In genomic region chr7:66776800-66777468, GRCh38 we compare ENCODE assay signal across 17 cellular contexts.
"Had no signal": no experiment of that assay in that cellular context is flagged by ENCODE, and none has a peak within 500 bp of the region (broad histone marks: within the 10 kb centered on the region; RNA-seq: fewer than 3 reads in every experiment).

No MANE protein-coding gene starts in this region.

- H3K27me3 Mint-ChIP-seq: natural killer cell treated with Interleukin-12 subunit alpha and Interleukin-12 subunit beta and Interleukin-15 and Interleukin-18, amount 100 ng/mL, for 72 hours had no signal

- H3K4me1 ChIP-seq: colonic mucosa, vagina had no signal

- H3K36me3 ChIP-seq: colonic mucosa had no signal

- H3K27ac ChIP-seq: colonic mucosa, neutrophil, thyroid gland, vagina had no signal

- DNase-seq: colonic mucosa; dermis blood vessel endothelial cell; effector memory CD4-positive, alpha-beta T cell; pancreas; retina; stimulated activated CD4-positive, alpha-beta T cell treated with anti-CD3 and anti-CD28 coated beads, Interleukin-2, amount 100 ng/mL, for 24 hours; stimulated activated CD4-positive, alpha-beta T cell treated with anti-CD3 and anti-CD28 coated beads, Interleukin-4, amount 100 ng/mL, for 24 hours; stimulated activated naive CD4-positive, alpha-beta T cell treated with Interleukin-2 at 50 U/mL for 16 hours; stomach; thyroid gland; trophoblast cell had no signal

- H3K27ac Mint-ChIP-seq: natural killer cell treated with Interleukin-12 subunit alpha and Interleukin-12 subunit beta and Interleukin-15 and Interleukin-18, amount 100 ng/mL, for 72 hours; stimulated activated effector memory CD8-positive, alpha-beta T cell treated with anti-CD3 and anti-CD28 coated beads, Interleukin-12 subunit alpha, Interleukin-12 subunit beta, amount 100 ng/mL, for 72 hours had no signal

- H3K27me3 ChIP-seq: colonic mucosa, neutrophil, pancreas, stomach, thyroid gland, vagina had no signal

- H3K9me3 Mint-ChIP-seq: natural killer cell treated with Interleukin-12 subunit alpha and Interleukin-12 subunit beta and Interleukin-15 and Interleukin-18, amount 100 ng/mL, for 72 hours; neural crest cell; stimulated activated effector memory CD8-positive, alpha-beta T cell treated with anti-CD3 and anti-CD28 coated beads, Interleukin-12 subunit alpha, Interleukin-12 subunit beta, amount 100 ng/mL, for 72 hours had no signal

- H3K4me3 Mint-ChIP-seq: natural killer cell treated with Interleukin-12 subunit alpha and Interleukin-12 subunit beta and Interleukin-15 and Interleukin-18, amount 100 ng/mL, for 72 hours; neural crest cell; stimulated activated effector memory CD8-positive, alpha-beta T cell treated with anti-CD3 and anti-CD28 coated beads, Interleukin-12 subunit alpha, Interleukin-12 subunit beta, amount 100 ng/mL, for 72 hours had no signal

- H3K9me3 ChIP-seq: colonic mucosa, neutrophil, pancreas, stomach, thyroid gland, vagina had no signal

- H3K4me3 ChIP-seq: colonic mucosa, pancreas, stomach, thyroid gland, vagina had no signal

- ATAC-seq: natural killer cell treated with Interleukin-12 subunit alpha and Interleukin-12 subunit beta and Interleukin-15 and Interleukin-18, amount 100 ng/mL, for 72 hours; sciatic nerve; stimulated activated effector memory CD8-positive, alpha-beta T cell treated with anti-CD3 and anti-CD28 coated beads, Interleukin-12 subunit alpha, Interleukin-12 subunit beta, amount 100 ng/mL, for 72 hours had no signal
